ENCODE assay signal across 1 cellular context in genomic region chr7:16594061-16594460, GRCh38.
TF ChIP-seq lines count a peak whose summit lies in the region.

No MANE protein-coding gene starts in this region.

TF ChIP-seq in IMR-90, 13 proteins besides CTCF, POLR2A, EP300 and RAD21:
- TF ChIP-seq RCOR1 (IDR thresholded peaks at IDR 0.05; ENCODE audit: insufficient replicate concordance, low read length) (no peak), NFE2L2 (IDR thresholded peaks at IDR 0.05; ENCODE audit: low read depth, low read length) (no peak), CEBPB (IDR thresholded peaks at IDR 0.05; ENCODE audit: low read depth, low read length) (no peak), FOS (IDR thresholded peaks at IDR 0.05; ENCODE audit: low read depth, low read length) (no peak), USF2 (IDR thresholded peaks at IDR 0.05; ENCODE audit: low read depth, low read length) (no peak), BHLHE40 (IDR thresholded peaks at IDR 0.05; ENCODE audit: low read depth, low read length) (no peak)
